ENCODE assay signal across 24 cellular contexts in the genomic region with DNA sequence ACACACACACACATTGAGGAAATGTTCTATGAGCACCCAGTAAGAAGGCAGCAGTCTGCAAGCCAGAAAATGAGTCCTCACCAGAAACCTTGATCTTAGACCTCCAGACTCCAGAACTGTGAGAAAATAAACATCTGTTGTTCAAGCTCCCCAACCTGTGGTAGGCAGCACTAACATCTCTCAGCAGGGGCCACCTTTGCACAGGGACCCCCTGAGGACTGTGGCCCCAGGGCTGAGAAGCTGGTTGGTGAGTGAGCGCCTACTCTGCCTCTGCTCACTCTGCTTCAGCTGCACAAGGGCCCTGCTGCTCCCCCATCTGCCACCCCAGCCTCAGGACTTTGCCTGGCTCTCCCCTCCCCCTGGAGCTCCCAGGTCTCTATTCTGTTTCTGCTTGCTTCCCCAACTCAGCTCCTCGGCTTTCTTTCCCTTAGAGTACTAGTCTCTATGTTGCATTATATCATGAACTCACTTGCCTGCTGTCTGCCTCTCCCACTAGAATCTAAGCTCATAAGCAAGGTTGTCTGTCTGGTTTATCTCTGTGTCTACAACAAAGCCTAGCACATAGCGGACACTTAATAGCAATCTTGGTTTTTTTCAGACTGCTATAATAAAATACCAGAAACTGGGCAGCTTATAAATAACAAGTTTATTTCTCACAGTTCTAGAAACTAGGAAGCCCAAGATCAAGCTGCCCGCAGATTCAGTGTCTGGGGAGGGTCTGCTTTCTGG. TPM values are rescaled to one million over a fixed set of nuclear protein-coding genes. Genes with fewer than 3 reads are reported as not detected.
"Had no signal": no experiment of that assay in that cellular context is flagged by ENCODE, and none has a peak within 500 bp of the region (broad histone marks: within the 10 kb centered on the region; RNA-seq: fewer than 3 reads in every experiment).

No MANE protein-coding gene starts in this region.

- H3K27ac Mint-ChIP-seq: stimulated activated naive CD8-positive, alpha-beta T cell treated with anti-CD3 and anti-CD28 coated beads, Interleukin-15, Interleukin-2, amounts not matched to agents 100 ng/mL and 50 ng/mL, for 24 hours had no signal

- H3K9me3 ChIP-seq: neutrophil, psoas muscle, vagina had no signal

- H3K4me3 ChIP-seq: dorsolateral prefrontal cortex, heart right ventricle, mucosa of descending colon, psoas muscle, tibial artery, upper lobe of left lung, vagina had no signal

- H3K36me3 ChIP-seq: heart right ventricle, neutrophil, tibial artery, upper lobe of left lung, vagina had no signal

- ATAC-seq: esophagus mucosa; heart right ventricle; left lobe of liver; mucosa of descending colon; naive thymus-derived CD8-positive, alpha-beta T cell; psoas muscle had no signal

- H3K27ac ChIP-seq: dorsolateral prefrontal cortex, heart right ventricle, neutrophil, psoas muscle, tibial artery, upper lobe of left lung, vagina had no signal

- DNase-seq: cortex of kidney; dorsolateral prefrontal cortex; effector CD8-positive, alpha-beta T cell; heart right ventricle; hypothalamus; islet precursor cell; mucosa of descending colon; naive thymus-derived CD8-positive, alpha-beta T cell; psoas muscle; small intestine; stimulated activated CD4-positive, alpha-beta T cell treated with anti-CD3 and anti-CD28 coated beads, Interleukin-12 subunit alpha, Interleukin-12 subunit beta, amount 100 ng/mL, for 4 hours; tibial artery; upper lobe of left lung had no signal

- H3K4me1 ChIP-seq: heart right ventricle, psoas muscle, tibial artery, upper lobe of left lung, vagina had no signal

- H3K4me3 Mint-ChIP-seq: naive thymus-derived CD8-positive, alpha-beta T cell; stimulated activated naive CD8-positive, alpha-beta T cell treated with anti-CD3 and anti-CD28 coated beads, Interleukin-15, Interleukin-2, amounts not matched to agents 100 ng/mL and 50 ng/mL, for 24 hours had no signal

- H3K27me3 ChIP-seq: dorsolateral prefrontal cortex, upper lobe of left lung, vagina had no signal

RNA-seq across cellular contexts. Expression of gene PRLHR, which starts 40.4 kb away (rescaled TPM):
- total RNA-seq: esophagus mucosa; fibroblast of lung; glomerular endothelial cell; heart right ventricle; left lobe of liver; lower leg skin; mammary epithelial cell; mesenteric fat pad; mucosa of descending colon; naive thymus-derived CD8-positive, alpha-beta T cell; osteoblast had no signal
